ENCODE assay signal across 18 cellular contexts in genomic region chr1:32902535-32902920, GRCh38. TPM values are rescaled to one million over a fixed set of nuclear protein-coding genes. Genes with fewer than 3 reads are reported as not detected.
DNase-seq lines count a peak whose midpoint lies in the region; ATAC-seq and TF ChIP-seq lines count a peak whose summit lies in the region.
"Had no signal": no experiment of that assay in that cellular context is flagged by ENCODE, and none has a peak within 500 bp of the region (broad histone marks: within the 10 kb centered on the region; RNA-seq: fewer than 3 reads in every experiment).

No MANE protein-coding gene starts in this region.

- no peak overlapping the region for H2BK15ac ChIP-seq in mesendoderm (replicated peaks; ENCODE audit: low read depth)

- H3K56ac ChIP-seq in mesendoderm (ENCODE audit: low read length), result no peak overlapping the region

- H3K4ac ChIP-seq in mesendoderm (ENCODE audit: low read depth, low read length), result no peak overlapping the region

- WGBS in mesendoderm (ENCODE audit: extremely low coverage, insufficient coverage, low lambda C conversion rate), result no CpG with 5 or more reads among the region's 6 CpGs
- 66 to 71% methylated on average over 6 of the region's 6 CpGs for WGBS in heart right ventricle, 2 donors

- no peak for ATAC-seq in GM21447 (IDR thresholded peaks at IDR 0.05; ENCODE audit: unreplicated experiment)
- ATAC-seq in heart right ventricle, result no peak
- ATAC-seq: activated naive CD4-positive, alpha-beta T cell treated with anti-CD3 and anti-CD28 coated beads, Interleukin-2, amount 50 U/mL, for 72 hours; left cardiac atrium had no signal

- no peak overlapping the region for H3K9ac ChIP-seq in mesendoderm (ENCODE audit: low read length)

- H3K36me3 Mint-ChIP-seq in activated CD4-positive, alpha-beta T cell treated with anti-CD3 and anti-CD28 coated beads, Interleukin-2, amount 10 ng/mL, durations not matched to agents 24 days and 14 days (ENCODE audit: low read depth), result no peaks in the 10 kb centered on the region
- H3K36me3 Mint-ChIP-seq in IgD-negative memory B cell (no peaks in the 10 kb centered on the region), glutamatergic neuron (ENCODE audit: unreplicated experiment) (no peaks in the 10 kb centered on the region), progenitor cell of endocrine pancreas (ENCODE audit: insufficient read depth) (no peaks in the 10 kb centered on the region)
- H3K36me3 Mint-ChIP-seq: activated naive CD4-positive, alpha-beta T cell treated with anti-CD3 and anti-CD28 coated beads, Interleukin-2, amount 50 U/mL, for 72 hours had no signal

- H3K36me3 ChIP-seq in mesendoderm (ENCODE audit: control insufficient read depth, insufficient read depth, low read length), result no peaks in the 10 kb centered on the region
- H3K36me3 ChIP-seq in heart right ventricle, result no peaks in the 10 kb centered on the region
- H3K36me3 ChIP-seq: uterus had no signal

- no peak overlapping the region for H3K27ac ChIP-seq in mesendoderm (ENCODE audit: low read depth, low read length)
- no peak overlapping the region for H3K27ac ChIP-seq in heart right ventricle
- H3K27ac ChIP-seq: uterus had no signal

- H2AK5ac ChIP-seq in mesendoderm (ENCODE audit: low read length), result no peak overlapping the region

- no peak overlapping the region for H4K5ac ChIP-seq in mesendoderm (ENCODE audit: low read length)

- intact Hi-C loops in activated CD4-positive, alpha-beta T cell treated with anti-CD3 and anti-CD28 coated beads, Interleukin-2, amount 10 ng/mL, durations not matched to agents 24 days and 14 days (cut with micrococcal nuclease), result no loop called here
- intact Hi-C loops in heart right ventricle (cut with DNase I), result no loop called here

- peaks cover 2% of the 10 kb centered on the region for H3K4me1 Mint-ChIP-seq in activated CD4-positive, alpha-beta T cell treated with anti-CD3 and anti-CD28 coated beads, Interleukin-2, amount 10 ng/mL, durations not matched to agents 24 days and 14 days
- H3K4me1 Mint-ChIP-seq in IgD-negative memory B cell (peaks cover 0 to 7% (median 4%) of the 10 kb centered on the region in 3 donors), glutamatergic neuron (ENCODE audit: low read depth, unreplicated experiment) (peaks cover 2% of the 10 kb centered on the region), progenitor cell of endocrine pancreas (ENCODE audit: low read depth) (no peaks in the 10 kb centered on the region)

- no peaks in the 10 kb centered on the region for H3K9me3 Mint-ChIP-seq in activated CD4-positive, alpha-beta T cell treated with anti-CD3 and anti-CD28 coated beads, Interleukin-2, amount 10 ng/mL, durations not matched to agents 24 days and 14 days
- H3K9me3 Mint-ChIP-seq in IgD-negative memory B cell (peaks cover 0 to 2% (median 0%) of the 10 kb centered on the region in 3 donors), glutamatergic neuron (ENCODE audit: unreplicated experiment) (peaks cover 2% of the 10 kb centered on the region), progenitor cell of endocrine pancreas (ENCODE audit: low read depth) (no peaks in the 10 kb centered on the region)
- H3K9me3 Mint-ChIP-seq: activated naive CD4-positive, alpha-beta T cell treated with anti-CD3 and anti-CD28 coated beads, Interleukin-2, amount 50 U/mL, for 72 hours had no signal

- H3K27me3 ChIP-seq in mesendoderm (ENCODE audit: insufficient read depth, low read length, poor library complexity), result peaks cover 5% of the 10 kb centered on the region
- peaks cover 0 to 43% (median 3%) of the 10 kb centered on the region in 7 donors for H3K27me3 ChIP-seq in heart right ventricle
- H3K27me3 ChIP-seq: uterus had no signal

- no peak overlapping the region for H2BK5ac ChIP-seq in mesendoderm (ENCODE audit: low read length)

- H3K23ac ChIP-seq in mesendoderm (ENCODE audit: low read length), result no peak overlapping the region

- H3K4me1 ChIP-seq in mesendoderm (ENCODE audit: control insufficient read depth, low read depth, low read length), result no peaks in the 10 kb centered on the region
- H3K4me1 ChIP-seq in heart right ventricle, result peaks cover 0 to 16% (median 8%) of the 10 kb centered on the region in 9 donors

- TF ChIP-seq CTCF in glutamatergic neuron (IDR thresholded peaks at IDR 0.05; ENCODE audit: partially characterized antibody, unreplicated experiment), result no peak
- no peak for TF ChIP-seq CTCF in progenitor cell of endocrine pancreas (IDR thresholded peaks at IDR 0.05; ENCODE audit: unreplicated experiment)
- no peak for TF ChIP-seq CTCF in heart right ventricle (IDR thresholded peaks at IDR 0.05)

- no peak overlapping the region for H3K27ac Mint-ChIP-seq in activated CD4-positive, alpha-beta T cell treated with anti-CD3 and anti-CD28 coated beads, Interleukin-2, amount 10 ng/mL, durations not matched to agents 24 days and 14 days
- H3K27ac Mint-ChIP-seq in IgD-negative memory B cell, result no peak overlapping the region
- H3K27ac Mint-ChIP-seq in glutamatergic neuron (ENCODE audit: unreplicated experiment), result no peak overlapping the region
- no peak overlapping the region for H3K27ac Mint-ChIP-seq in progenitor cell of endocrine pancreas
- H3K27ac Mint-ChIP-seq: activated naive CD4-positive, alpha-beta T cell treated with anti-CD3 and anti-CD28 coated beads, Interleukin-2, amount 50 U/mL, for 72 hours had no signal

- DNase-seq in activated CD4-positive, alpha-beta T cell treated with anti-CD3 and anti-CD28 coated beads, Interleukin-2, amount 10 ng/mL, durations not matched to agents 24 days and 14 days, result no peak
- no peak for DNase-seq in activated CD4-positive, alpha-beta T cell treated with anti-CD3 and anti-CD28 coated beads, Interleukin-2, amount 50 U/mL, for 1 hour
- no peak for DNase-seq in glutamatergic neuron
- no peak for DNase-seq in progenitor cell of endocrine pancreas (ENCODE audit: low spot score, unreplicated experiment)
- DNase-seq in mesendoderm, result no peak
- no peak for DNase-seq in heart right ventricle
- DNase-seq: effector CD4-positive, alpha-beta T cell; hippocampal formation; KBM-7; left cardiac atrium; NCI-H2081 treated with DMSO at 0.1 percent for 48 hours; NCI-H748 treated with DMSO at 0.1 percent for 48 hours; stimulated activated naive CD4-positive, alpha-beta T cell; uterus had no signal

- H3K79me1 ChIP-seq in mesendoderm (ENCODE audit: low read length), result no peaks in the 10 kb centered on the region

- H3K9me3 ChIP-seq in heart right ventricle, result no peaks in the 10 kb centered on the region
- H3K9me3 ChIP-seq: uterus had no signal

- H3K4me3 ChIP-seq in mesendoderm (ENCODE audit: low read length), result no peak overlapping the region
- no peak overlapping the region for H3K4me3 ChIP-seq in heart right ventricle

- no peak overlapping the region for H4K8ac ChIP-seq in mesendoderm (ENCODE audit: low read depth, low read length)

- H3K4me2 ChIP-seq in mesendoderm (ENCODE audit: low read length), result no peak overlapping the region

- peak overlapping the region; percentile 66 for H3K4me3 Mint-ChIP-seq in activated CD4-positive, alpha-beta T cell treated with anti-CD3 and anti-CD28 coated beads, Interleukin-2, amount 10 ng/mL, durations not matched to agents 24 days and 14 days
- H3K4me3 Mint-ChIP-seq in IgD-negative memory B cell (peak overlapping the region in 3 of 4 donors; percentile 73 to 89 (median 83)), glutamatergic neuron (ENCODE audit: unreplicated experiment) (peak overlapping the region; percentile 69), progenitor cell of endocrine pancreas (ENCODE audit: low read depth) (peak overlapping the region; percentile 65)

- peaks cover 53% of the 10 kb centered on the region for H3K27me3 Mint-ChIP-seq in activated CD4-positive, alpha-beta T cell treated with anti-CD3 and anti-CD28 coated beads, Interleukin-2, amount 10 ng/mL, durations not matched to agents 24 days and 14 days
- peaks cover 15% of the 10 kb centered on the region for H3K27me3 Mint-ChIP-seq in IgD-negative memory B cell
- H3K27me3 Mint-ChIP-seq in glutamatergic neuron (ENCODE audit: unreplicated experiment), result peaks cover 10% of the 10 kb centered on the region
- H3K27me3 Mint-ChIP-seq in progenitor cell of endocrine pancreas, result peaks cover 38% of the 10 kb centered on the region

- no peaks in the 10 kb centered on the region for H3K79me2 ChIP-seq in mesendoderm (ENCODE audit: control insufficient read depth, insufficient read depth, low read length)

- H2BK120ac ChIP-seq in mesendoderm (ENCODE audit: low read depth, low read length), result no peak overlapping the region

- no peak overlapping the region for H3K18ac ChIP-seq in mesendoderm (ENCODE audit: low read length)

RNA-seq across cellular contexts. Expression of gene TMEM54, which starts 1.3 kb away (rescaled TPM):
- 0.89 and 1.4 TPM in 2 replicates for total RNA-seq in activated CD4-positive, alpha-beta T cell treated with anti-CD3 and anti-CD28 coated beads, Interleukin-2, amount 10 ng/mL, durations not matched to agents 24 days and 14 days
- polyA plus RNA-seq in IgD-negative memory B cell (not detected), heart right ventricle (10 to 100 TPM in 1 of 2 donors, 1 to 10 TPM in 1; 8.4 to 18.2 TPM)
- total RNA-seq in glutamatergic neuron (ENCODE audit: unreplicated experiment) (9.9 TPM), progenitor cell of endocrine pancreas (23.2 and 27.0 TPM in 2 replicates), heart right ventricle (10 to 100 TPM in 7 of 10 donors, 1 to 10 TPM in 3; 4.5 to 22.5 (median 10.8) TPM)
- 8.4 TPM for polyA plus RNA-seq in mesendoderm (2013, experiment 1 of 2)
- polyA plus RNA-seq in mesendoderm (2013, experiment 2 of 2), result 8.0 TPM

RNA-seq across cellular contexts. Expression of gene HPCA, which starts 16.2 kb away (rescaled TPM):
- not detected in 2 replicates for total RNA-seq in activated CD4-positive, alpha-beta T cell treated with anti-CD3 and anti-CD28 coated beads, Interleukin-2, amount 10 ng/mL, durations not matched to agents 24 days and 14 days
- not detected for polyA plus RNA-seq in IgD-negative memory B cell
- 156 TPM for total RNA-seq in glutamatergic neuron (ENCODE audit: unreplicated experiment)
- total RNA-seq in progenitor cell of endocrine pancreas, result 0.96 and 1.1 TPM in 2 replicates
- polyA plus RNA-seq in mesendoderm (2013, experiment 1 of 2), result 0.58 TPM
- 0.95 TPM for polyA plus RNA-seq in mesendoderm (2013, experiment 2 of 2)
- total RNA-seq in heart right ventricle, result not detected
- polyA plus RNA-seq in heart right ventricle, result not detected
- total RNA-seq: left cardiac atrium had no signal
- polyA plus RNA-seq: fibroblast of lung had no signal

RNA-seq across cellular contexts. Expression of gene FNDC5, which starts 31.8 kb away (rescaled TPM):
- total RNA-seq in activated CD4-positive, alpha-beta T cell treated with anti-CD3 and anti-CD28 coated beads, Interleukin-2, amount 10 ng/mL, durations not matched to agents 24 days and 14 days, result not detected in 2 replicates
- polyA plus RNA-seq in IgD-negative memory B cell, result not detected
- 743 TPM for total RNA-seq in glutamatergic neuron (ENCODE audit: unreplicated experiment)
- total RNA-seq in progenitor cell of endocrine pancreas, result 6.3 and 7.8 TPM in 2 replicates
- polyA plus RNA-seq in mesendoderm (2013, experiment 1 of 2), result 0.63 TPM
- polyA plus RNA-seq in mesendoderm (2013, experiment 2 of 2), result 0.84 TPM
- total RNA-seq in heart right ventricle, result 100 to 1,000 TPM in 2 of 10 donors, 10 to 100 TPM in 8; 44.7 to 130 (median 73.5) TPM
- 10 to 100 TPM; 12.4 to 75.1 TPM for polyA plus RNA-seq in heart right ventricle
- total RNA-seq: activated naive CD4-positive, alpha-beta T cell treated with anti-CD3 and anti-CD28 coated beads, Interleukin-2, amount 50 U/mL, for 72 hours had no signal

Comparison
In these comparisons a context has a peak if more than half of its experiments do, and no peak if none do; other contexts are left out.
1. RNA of gene HPCA, which starts 16.2 kb away (total RNA-seq): 156 TPM in glutamatergic neuron (single experiment); 0.96 to 1.1 TPM in progenitor cell of endocrine pancreas, not detected in activated CD4-positive, alpha-beta T cell treated with anti-CD3 and anti-CD28 coated beads, Interleukin-2, amount 10 ng/mL, durations not matched to agents 24 days and 14 days and not detected in heart right ventricle; every median in the first group is over 10 times any median in the second.
2. Peak in every context shown above with its lines, with median percentiles within 50 percentile points of each other: H3K4me3 Mint-ChIP-seq.